Comparison of ENCODE assay signal across 15 cellular contexts in the genomic region with DNA sequence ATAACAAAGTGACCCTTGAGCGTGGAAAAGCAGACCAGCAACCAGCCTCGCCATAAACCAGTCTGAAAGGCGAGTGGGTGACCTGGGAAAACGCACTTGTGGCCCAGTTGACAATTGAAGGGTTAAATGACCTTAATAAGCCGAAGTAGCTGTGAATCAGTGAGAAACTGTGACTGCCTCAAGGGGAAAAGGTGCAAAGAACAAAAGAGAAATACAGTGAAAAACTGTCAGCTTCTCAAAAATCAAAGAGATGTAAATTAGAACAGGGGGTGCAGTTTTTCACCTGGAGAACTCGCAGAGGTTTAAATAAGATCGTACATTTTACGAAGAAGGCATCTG.
A peak's percentile ranks its signal among the peaks of the same experiment; 100 is the strongest.
DNase-seq lines count a peak whose midpoint lies in the region; ATAC-seq and TF ChIP-seq lines count a peak whose summit lies in the region.
"Had no signal": no experiment of that assay in that cellular context is flagged by ENCODE, and none has a peak within 500 bp of the region (broad histone marks: within the 10 kb centered on the region; RNA-seq: fewer than 3 reads in every experiment).

No MANE protein-coding gene starts in this region.

- RAD21 ChIA-PET in HCT116 (lab: Charles Lee; ENCODE audit: low non-redundant PET in 1 of 2, low total read pairs in 2 of 2, uncharacterized antibody in 2 of 2, unreplicated experiment in 2 of 2) = interaction anchor here in 1 of 2 experiments (0.8 kb wide), 1 partner anchor 25 kb away, joined by 3 read pairs; no protein-coding TSS in a partner anchor

- no peak for TF ChIP-seq RAD21 in HCT116 (IDR thresholded peaks at IDR 0.05; ENCODE audit: low read depth)

- in situ Hi-C loops in mammary epithelial cell (cut with MboI; ENCODE audit: low sequenced_read_pairs in 2 of 2) (no loop called here), HAP-1 (cut with MboI; ENCODE audit: low sequenced_read_pairs) (no loop called here)

- H3K9me2 ChIP-seq in HCT116 (ENCODE audit: insufficient read depth) = no peaks in the 10 kb centered on the region

- BruUV-seq in HCT116 (replicated peaks; lab: Mats Ljungman, UMichigan) (no TSS peak), mammary epithelial cell (replicated peaks; lab: Mats Ljungman, UMichigan) (no TSS peak)

- H3K4me3 ChIP-seq in HCT116 (replicated peaks in 1 of 2; ENCODE audit: low read depth in 1 of 2, low read length in 2 of 2) = peak overlapping the region in 1 of 2 experiments; percentile 45; a peak in 1 of 4 replicates
- H3K4me3 ChIP-seq in mammary epithelial cell (replicated peaks in 1 of 3; ENCODE audit: insufficient read depth in 1 of 3, low read depth in 2 of 3, low read length in 3 of 3) = no peak overlapping the region
- no peak overlapping the region for H3K4me3 ChIP-seq in rectal smooth muscle tissue (ENCODE audit: low read length)
- no peak overlapping the region for H3K4me3 ChIP-seq in HAP-1
- H3K4me3 ChIP-seq: heart right ventricle, sigmoid colon had no signal

- no peak for TF ChIP-seq POLR2A in HCT116 (IDR thresholded peaks at IDR 0.05; ENCODE audit: borderline replicate concordance, extremely low read depth, insufficient read depth, insufficient read length)

- H3K79me2 ChIP-seq in HCT116 (ENCODE audit: insufficient read depth, low read length) = peaks cover 97% of the 10 kb centered on the region
- H3K79me2 ChIP-seq in mammary epithelial cell (ENCODE audit: insufficient read depth, low read length) = peaks cover 99% of the 10 kb centered on the region

- H3K36me3 ChIP-seq in HCT116 (ENCODE audit: control insufficient read depth in 1 of 2, insufficient read depth in 2 of 2, low read length in 2 of 2) (no peaks in the 10 kb centered on the region; a peak in 1 of 4 replicates), mammary epithelial cell (ENCODE audit: insufficient read depth, low read length) (no peaks in the 10 kb centered on the region), rectal smooth muscle tissue (ENCODE audit: control insufficient read depth, insufficient read depth, low read length) (no peaks in the 10 kb centered on the region), HAP-1 (replicated peaks) (no peaks in the 10 kb centered on the region)
- H3K36me3 ChIP-seq: sigmoid colon had no signal

- no peak overlapping the region for H2AFZ ChIP-seq in HCT116 (ENCODE audit: low read depth, low read length, poor library complexity, severe bottlenecking)
- no peak overlapping the region for H2AFZ ChIP-seq in mammary epithelial cell (ENCODE audit: low read depth, low read length)

- H3K4me1 ChIP-seq in HCT116 (ENCODE audit: control insufficient read depth in 1 of 2, insufficient read depth in 2 of 2, low read length in 2 of 2) (peaks cover 20 to 52% of the 10 kb centered on the region in 2 experiments), mammary epithelial cell (ENCODE audit: insufficient read depth, low read length) (peaks cover 45% of the 10 kb centered on the region), rectal smooth muscle tissue (ENCODE audit: control insufficient read depth, insufficient read depth, low read length) (peaks cover 9% of the 10 kb centered on the region), HAP-1 (no peaks in the 10 kb centered on the region)

- H3K27me3 ChIP-seq in HCT116 (ENCODE audit: insufficient read depth, low read length) (no peaks in the 10 kb centered on the region), mammary epithelial cell (ENCODE audit: insufficient read depth, low read length) (no peaks in the 10 kb centered on the region), rectal smooth muscle tissue (ENCODE audit: control insufficient read depth, insufficient read depth, low read length) (no peaks in the 10 kb centered on the region), HAP-1 (ENCODE audit: low read depth) (no peaks in the 10 kb centered on the region)
- H3K27me3 ChIP-seq: heart right ventricle, sigmoid colon had no signal

- no peak for DNase-seq in activated CD4-positive, CD25-positive, alpha-beta regulatory T cell (lab: John Stamatoyannopoulos, UW)
- DNase-seq in HCT116 (ENCODE audit: low read depth, low spot score) = no peak
- DNase-seq in mammary epithelial cell = no peak
- DNase-seq in hepatic stellate cell (ENCODE audit: low spot score) = no peak
- no peak for DNase-seq in RKO (ENCODE audit: low spot score)
- DNase-seq in HAP-1 (ENCODE audit: low spot score in 2 of 2) = no peak
- DNase-seq: left colon, NCI-H1694, NCI-H526, nephron progenitor cell, SIG-M5, sigmoid colon had no signal

- H3K4me2 ChIP-seq in HCT116 (ENCODE audit: low read length) (peak overlapping the region; percentile 83), mammary epithelial cell (ENCODE audit: insufficient read depth, low read depth, low read length) (peak overlapping the region; percentile 69)

- H3K9ac ChIP-seq in HCT116 (ENCODE audit: low read length) = peak overlapping the region; percentile 57
- H3K9ac ChIP-seq in mammary epithelial cell (ENCODE audit: insufficient read depth, low read length) = peak overlapping the region; percentile 56
- H3K9ac ChIP-seq in rectal smooth muscle tissue (ENCODE audit: low read length) = no peak overlapping the region

- no peak for TF ChIP-seq CTCF in HCT116 (IDR thresholded peaks at IDR 0.05 in 2 of 3, conservative IDR thresholded peaks at IDR 0.05 in 1 of 3; ENCODE audit: borderline replicate concordance in 1 of 3, insufficient read depth in 1 of 3, low read depth in 2 of 3, low read length in 2 of 3)
- no peak for TF ChIP-seq CTCF in mammary epithelial cell (conservative IDR thresholded peaks at IDR 0.05 in 1 of 2, IDR thresholded peaks at IDR 0.05 in 1 of 2; ENCODE audit: extremely low read depth in 1 of 2, insufficient read depth in 1 of 2, low read depth in 1 of 2, low read length in 2 of 2)

- peak; percentile 26 to 33 for ATAC-seq in activated CD4-positive, CD25-positive, alpha-beta regulatory T cell treated with anti-CD3 and anti-CD28 coated beads, Interleukin-2, amount 50 U/mL, for 24 hours
- ATAC-seq in HCT116 = no peak
- ATAC-seq: left colon had no signal

- WGBS in mammary epithelial cell (ENCODE audit: low coverage, missing lambda C conversion rate) = 5% methylated on average over 8 of the region's 8 CpGs

- POLR2A ChIA-PET in HCT116 (lab: Charles Lee) = interaction anchor here (1.1 kb wide), 1 partner anchor 10 kb away, joined by 3 read pairs; no protein-coding TSS in a partner anchor

- dilution Hi-C loops in mammary epithelial cell (cut with HindIII; ENCODE audit: low sequenced_read_pairs) = no loop called here

- H4K20me1 ChIP-seq in HCT116 (ENCODE audit: insufficient read depth) = no peaks in the 10 kb centered on the region; the same call in 1 of the 2 replicates
- H4K20me1 ChIP-seq in mammary epithelial cell (ENCODE audit: insufficient read depth, low read length) = no peaks in the 10 kb centered on the region

- H3K9me3 ChIP-seq in HCT116 (ENCODE audit: control insufficient read depth in 1 of 2, insufficient read depth in 1 of 2, low read depth in 1 of 2, low read length in 2 of 2) = no peaks in the 10 kb centered on the region
- no peaks in the 10 kb centered on the region for H3K9me3 ChIP-seq in mammary epithelial cell (replicated peaks; ENCODE audit: insufficient read depth, low read length)
- no peaks in the 10 kb centered on the region for H3K9me3 ChIP-seq in HAP-1
- H3K9me3 ChIP-seq: heart right ventricle, sigmoid colon had no signal

- intact Hi-C loops in HCT116 (cut with micrococcal nuclease) (no loop called here), mammary epithelial cell (cut with micrococcal nuclease) (loop anchor here (5.0 kb wide), 1 partner anchor 36 kb away; no protein-coding TSS in a partner anchor)

- peak overlapping the region; percentile 65 for H3K27ac ChIP-seq in HCT116 (ENCODE audit: low read depth, low read length)
- peak overlapping the region; percentile 76 for H3K27ac ChIP-seq in mammary epithelial cell (ENCODE audit: insufficient read depth, low read depth, low read length)
- H3K27ac ChIP-seq in rectal smooth muscle tissue (ENCODE audit: low read depth, low read length) = peak overlapping the region; percentile 40
- H3K27ac ChIP-seq: heart right ventricle had no signal

- CTCF ChIA-PET in HCT116 (lab: Charles Lee) (no interaction called here), mammary epithelial cell (lab: Charles Lee; ENCODE audit: low non-redundant PET) (no interaction called here)

TF ChIP-seq in HCT116, 20 proteins besides CTCF, POLR2A, EP300 and RAD21 (continues in another document):
- TF ChIP-seq, protein P1, sequence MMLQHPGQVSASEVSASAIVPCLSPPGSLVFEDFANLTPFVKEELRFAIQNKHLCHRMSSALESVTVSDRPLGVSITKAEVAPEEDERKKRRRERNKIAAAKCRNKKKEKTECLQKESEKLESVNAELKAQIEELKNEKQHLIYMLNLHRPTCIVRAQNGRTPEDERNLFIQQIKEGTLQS (IDR thresholded peaks at IDR 0.05) = no peak
- TF ChIP-seq FOSL1 (IDR thresholded peaks at IDR 0.05; ENCODE audit: low read depth) = no peak
- no peak for TF ChIP-seq EZH2 (IDR thresholded peaks at IDR 0.05)
- no peak for TF ChIP-seq CEBPB (IDR thresholded peaks at IDR 0.05; ENCODE audit: low read depth)
- TF ChIP-seq, protein P2, sequence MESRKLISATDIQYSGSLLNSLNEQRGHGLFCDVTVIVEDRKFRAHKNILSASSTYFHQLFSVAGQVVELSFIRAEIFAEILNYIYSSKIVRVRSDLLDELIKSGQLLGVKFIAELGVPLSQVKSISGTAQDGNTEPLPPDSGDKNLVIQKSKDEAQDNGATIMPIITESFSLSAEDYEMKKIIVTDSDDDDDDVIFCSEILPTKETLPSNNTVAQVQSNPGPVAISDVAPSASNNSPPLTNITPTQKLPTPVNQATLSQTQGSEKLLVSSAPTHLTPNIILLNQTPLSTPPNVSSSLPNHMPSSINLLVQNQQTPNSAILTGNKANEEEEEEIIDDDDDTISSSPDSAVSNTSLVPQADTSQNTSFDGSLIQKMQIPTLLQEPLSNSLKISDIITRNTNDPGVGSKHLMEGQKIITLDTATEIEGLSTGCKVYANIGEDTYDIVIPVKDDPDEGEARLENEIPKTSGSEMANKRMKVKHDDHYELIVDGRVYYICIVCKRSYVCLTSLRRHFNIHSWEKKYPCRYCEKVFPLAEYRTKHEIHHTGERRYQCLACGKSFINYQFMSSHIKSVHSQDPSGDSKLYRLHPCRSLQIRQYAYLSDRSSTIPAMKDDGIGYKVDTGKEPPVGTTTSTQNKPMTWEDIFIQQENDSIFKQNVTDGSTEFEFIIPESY (IDR thresholded peaks at IDR 0.05; ENCODE audit: extremely low read depth, insufficient replicate concordance, low read length) = no peak
- TF ChIP-seq EZH2phosphoT487 (IDR thresholded peaks at IDR 0.05; ENCODE audit: borderline replicate concordance) = no peak
- no peak for TF ChIP-seq EGR1 (IDR thresholded peaks at IDR 0.05; ENCODE audit: low read depth)
- TF ChIP-seq SIN3A (IDR thresholded peaks at IDR 0.05; ENCODE audit: low read depth) = no peak
- no peak for TF ChIP-seq SRF (IDR thresholded peaks at IDR 0.05; ENCODE audit: low read depth)
- no peak for TF ChIP-seq ELF1 (IDR thresholded peaks at IDR 0.05; ENCODE audit: borderline replicate concordance, low read depth)
- TF ChIP-seq POLR2AphosphoS5 (IDR thresholded peaks at IDR 0.05; ENCODE audit: low read depth, low read length) = no peak
